Comparison of ENCODE assay signal across 8 cellular contexts in genomic region chr5:69217154-69217731, GRCh38. TPM values are rescaled to one million over a fixed set of nuclear protein-coding genes. Genes with fewer than 3 reads are reported as not detected.
DNase-seq lines count a peak whose midpoint lies in the region; ATAC-seq and TF ChIP-seq lines count a peak whose summit lies in the region.

No MANE protein-coding gene starts in this region.

- no peaks in the 10 kb centered on the region for H3K4me1 ChIP-seq in urinary bladder (ENCODE audit: insufficient read depth)

- no peak for ATAC-seq in GM21737 (IDR thresholded peaks at IDR 0.05; ENCODE audit: unreplicated experiment)

- H3K27me3 Mint-ChIP-seq in nephron progenitor cell (ENCODE audit: low read depth, poor library complexity), result no peaks in the 10 kb centered on the region

- H3K36me3 ChIP-seq in urinary bladder (ENCODE audit: insufficient read depth), result no peaks in the 10 kb centered on the region

- no peak for TF ChIP-seq CTCF in nephron progenitor cell (IDR thresholded peaks at IDR 0.05)

- 20% methylated on average over 15 of the region's 15 CpGs for WGBS in urinary bladder

- peaks cover 19% of the 10 kb centered on the region for H3K9me3 Mint-ChIP-seq in nephron progenitor cell

- H3K4me1 Mint-ChIP-seq in nephron progenitor cell, result peaks cover 4% of the 10 kb centered on the region

- no peak overlapping the region for H3K27ac ChIP-seq in urinary bladder (ENCODE audit: low read depth)

- peak overlapping the region; percentile 97 for H3K4me3 Mint-ChIP-seq in nephron progenitor cell

- peak; percentile 96 for DNase-seq in stimulated activated CD4-positive, alpha-beta T cell treated with anti-CD3 and anti-CD28 coated beads, Interleukin-12 subunit alpha, Interleukin-12 subunit beta, amount 100 ng/mL, for 4 hours
- DNase-seq in stimulated activated CD4-positive, alpha-beta T cell treated with anti-CD3 and anti-CD28 coated beads, Interleukin-4, amount 100 ng/mL, for 24 hours, result no peak
- DNase-seq in T-helper 22 cell (ENCODE audit: low read depth) (peak; percentile 94), dermis microvascular lymphatic vessel endothelial cell (ENCODE audit: low read depth in 2 of 2) (peak; percentile 74 to 89), nephron progenitor cell (no peak), A172 (ENCODE audit: low spot score) (no peak)

- peak overlapping the region; percentile 88 for H3K4me3 ChIP-seq in urinary bladder (ENCODE audit: low read depth, low read length)

- H3K36me3 Mint-ChIP-seq in nephron progenitor cell (ENCODE audit: low read depth), result peaks cover 46% of the 10 kb centered on the region

- peak overlapping the region; percentile 99 for H3K27ac Mint-ChIP-seq in nephron progenitor cell

RNA-seq across cellular contexts. Expression of gene CDK7, which starts 17.4 kb away (rescaled TPM):
- total RNA-seq in dermis microvascular lymphatic vessel endothelial cell, result 24.9 and 37.9 TPM in 2 replicates
- 31.2 TPM for total RNA-seq in urinary bladder
- 17.3 TPM for polyA plus RNA-seq in urinary bladder
- total RNA-seq in A172 (2014; rRNA removed; shearing (Covaris generic)), result 90.1 and 96.2 TPM in 2 replicates

RNA-seq across cellular contexts. Expression of gene CENPH, which starts 27.9 kb away (rescaled TPM):
- total RNA-seq in dermis microvascular lymphatic vessel endothelial cell (3.5 and 8.9 TPM in 2 replicates), urinary bladder (20.5 TPM)
- polyA plus RNA-seq in urinary bladder, result 3.9 TPM
- 87.3 and 102 TPM in 2 replicates for total RNA-seq in A172 (2014; rRNA removed; shearing (Covaris generic))

RNA-seq across cellular contexts. Expression of gene CCNB1, which starts 50.3 kb away (rescaled TPM):
- total RNA-seq in dermis microvascular lymphatic vessel endothelial cell, result 37.0 and 115 TPM in 2 replicates
- 41.9 TPM for total RNA-seq in urinary bladder
- 4.6 TPM for polyA plus RNA-seq in urinary bladder
- 418 and 458 TPM in 2 replicates for total RNA-seq in A172 (2014; rRNA removed; shearing (Covaris generic))

Comparison
In these comparisons a context has a peak if more than half of its experiments do, and no peak if none do; other contexts are left out.
1. DNase-seq: peak in stimulated activated CD4-positive, alpha-beta T cell treated with anti-CD3 and anti-CD28 coated beads, Interleukin-12 subunit alpha, Interleukin-12 subunit beta, amount 100 ng/mL, for 4 hours (single experiment), T-helper 22 cell (single experiment) and dermis microvascular lymphatic vessel endothelial cell (2 of 2); none in stimulated activated CD4-positive, alpha-beta T cell treated with anti-CD3 and anti-CD28 coated beads, Interleukin-4, amount 100 ng/mL, for 24 hours (single experiment), nephron progenitor cell (single experiment) and A172 (single experiment).